16 cellular contexts compared by ENCODE assay signal in genomic region chr3:61965770-61966131, GRCh38.
DNase-seq lines count a peak whose midpoint lies in the region; ATAC-seq, FAIRE-seq and TF ChIP-seq lines count a peak whose summit lies in the region.
"Had no signal": no experiment of that assay in that cellular context is flagged by ENCODE, and none has a peak within 500 bp of the region (broad histone marks: within the 10 kb centered on the region; RNA-seq: fewer than 3 reads in every experiment).

No MANE protein-coding gene starts in this region.

- no peak overlapping the region for H3K4me3 ChIP-seq in liver (ENCODE audit: low read depth in 1 of 3, low read length in 3 of 3)
- no peak overlapping the region for H3K4me3 ChIP-seq in HepG2 (replicated peaks in 1 of 3; ENCODE audit: insufficient read depth in 1 of 3, low read depth in 2 of 3, low read length in 3 of 3)
- H3K4me3 ChIP-seq in astrocyte (ENCODE audit: insufficient read depth, low read depth, low read length) = no peak overlapping the region
- H3K4me3 ChIP-seq: BLaER1, HAP-1 had no signal

- H2AFZ ChIP-seq in HepG2 (ENCODE audit: low read length) (no peak overlapping the region), astrocyte (ENCODE audit: low read depth, low read length) (no peak overlapping the region)

- no peaks in the 10 kb centered on the region for H3K36me3 Mint-ChIP-seq in astrocyte (ENCODE audit: low read depth, unreplicated experiment)
- H3K36me3 Mint-ChIP-seq: CD8-positive, alpha-beta memory T cell had no signal

- H3K27me3 ChIP-seq in liver (ENCODE audit: control insufficient read depth in 4 of 4, insufficient read depth in 4 of 4, low read length in 3 of 4) (no peaks in the 10 kb centered on the region), HepG2 (ENCODE audit: control insufficient read depth in 1 of 2, insufficient read depth in 2 of 2, low read length in 2 of 2) (no peaks in the 10 kb centered on the region), astrocyte (ENCODE audit: insufficient read depth, low read length) (no peaks in the 10 kb centered on the region)
- H3K27me3 ChIP-seq: BLaER1 had no signal

- H3K4me3 Mint-ChIP-seq in astrocyte (ENCODE audit: unreplicated experiment) = no peak overlapping the region
- H3K4me3 Mint-ChIP-seq: CD8-positive, alpha-beta memory T cell had no signal

- intact Hi-C loops in HepG2 (cut with micrococcal nuclease; ENCODE audit: unreplicated experiment) = no loop called here

- H3K9me3 ChIP-seq in liver (ENCODE audit: control insufficient read depth in 4 of 4, low read length in 3 of 4) (no peaks in the 10 kb centered on the region), HepG2 (ENCODE audit: low read length) (no peaks in the 10 kb centered on the region), astrocyte (ENCODE audit: insufficient read depth, low read depth, low read length) (no peaks in the 10 kb centered on the region)
- H3K9me3 ChIP-seq: BLaER1, HAP-1 had no signal

- TF ChIP-seq POLR2A in HepG2 (IDR thresholded peaks at IDR 0.05; ENCODE audit: insufficient read depth in 1 of 2, low read depth in 2 of 2, low read length in 2 of 2) = no peak

- TF ChIP-seq RAD21 in liver (IDR thresholded peaks at IDR 0.05) (no peak), HepG2 (CRISPR knock-in tag; IDR thresholded peaks at IDR 0.05) (no peak)

- no peak for FAIRE-seq in HepG2 (lab: Jason Lieb, UNC)
- peak; percentile 60 for FAIRE-seq in astrocyte (lab: Jason Lieb, UNC)
- FAIRE-seq: GM19239, HTR-8/SVneo had no signal

- ATAC-seq in HepG2 (no peak), left lobe of liver (peak; percentile 65), HG02571 (IDR thresholded peaks at IDR 0.05; ENCODE audit: unreplicated experiment) (no peak)

- no peaks in the 10 kb centered on the region for H3K9me3 Mint-ChIP-seq in astrocyte (ENCODE audit: unreplicated experiment)
- H3K9me3 Mint-ChIP-seq: HFFc6 had no signal

- H3K27ac ChIP-seq in liver (ENCODE audit: low read depth in 1 of 2, low read length in 2 of 2) = no peak overlapping the region
- H3K27ac ChIP-seq in HepG2 (ENCODE audit: extremely low read length, insufficient read depth, low read length) = no peak overlapping the region
- H3K27ac ChIP-seq in astrocyte (ENCODE audit: low read depth, low read length) = no peak overlapping the region
- H3K27ac ChIP-seq: BLaER1 had no signal

- peaks cover 6% of the 10 kb centered on the region; the same call in 1 of the 2 replicates for H4K20me1 ChIP-seq in HepG2 (ENCODE audit: insufficient read depth, low read length)
- peaks cover 18% of the 10 kb centered on the region for H4K20me1 ChIP-seq in astrocyte (ENCODE audit: insufficient read depth, low read length)
- H4K20me1 ChIP-seq: BLaER1 had no signal

- H3K27me3 Mint-ChIP-seq in astrocyte (ENCODE audit: low read depth, unreplicated experiment) = no peaks in the 10 kb centered on the region
- H3K27me3 Mint-ChIP-seq: CD8-positive, alpha-beta memory T cell had no signal

- BruUV-seq in HepG2 (replicated peaks; lab: Mats Ljungman, UMichigan) = no TSS peak

- H3K4me1 ChIP-seq in liver (ENCODE audit: control insufficient read depth in 4 of 4, insufficient read depth in 4 of 4, low read length in 3 of 4) = peaks cover 0 to 10% (median 5%) of the 10 kb centered on the region in 4 donors
- peaks cover 16% of the 10 kb centered on the region for H3K4me1 ChIP-seq in HepG2 (ENCODE audit: insufficient read depth, low read length)
- H3K4me1 ChIP-seq in astrocyte (ENCODE audit: insufficient read depth, low read length) = no peaks in the 10 kb centered on the region
- H3K4me1 ChIP-seq: BLaER1, HAP-1 had no signal

- TF ChIP-seq CTCF in liver (IDR thresholded peaks at IDR 0.05; ENCODE audit: low read depth, low read length, missing input control) (no peak), HepG2 (CRISPR knock-in tag; IDR thresholded peaks at IDR 0.05) (no peak), astrocyte (IDR thresholded peaks at IDR 0.05; ENCODE audit: insufficient read depth, low read depth, low read length) (no peak)

- DNase-seq in HepG2 (ENCODE audit: low spot score) = no peak
- no peak for DNase-seq in astrocyte (ENCODE audit: low read depth)
- DNase-seq in left lobe of liver (ENCODE audit: low spot score) = no peak
- DNase-seq in activated effector memory CD4-positive, alpha-beta T cell treated with Interleukin-2 at 50 U/mL for 16 hours = no peak
- no peak for DNase-seq in SKM-1 (lab: John Stamatoyannopoulos, UW; ENCODE audit: unreplicated experiment)
- DNase-seq: AML-193; Calu3; CD8-positive, alpha-beta memory T cell; DMS79; HFFc6 had no signal

- H3K36me3 ChIP-seq in liver (ENCODE audit: control insufficient read depth in 4 of 4, insufficient read depth in 3 of 4, low read depth in 1 of 4, low read length in 3 of 4) (no peaks in the 10 kb centered on the region), HepG2 (replicated peaks in 1 of 2; ENCODE audit: control insufficient read depth in 1 of 2, insufficient read depth in 2 of 2, low read length in 2 of 2) (no peaks in the 10 kb centered on the region), astrocyte (ENCODE audit: insufficient read depth, low read length) (no peaks in the 10 kb centered on the region)
- H3K36me3 ChIP-seq: BLaER1, HAP-1 had no signal

- CTCF ChIA-PET in HepG2 (lab: Yijun Ruan, JAX; ENCODE audit: low intra/inter-chr PET ratio, low total read pairs) = no interaction called here

- POLR2A ChIA-PET in HepG2 (lab: Yijun Ruan, JAX) = no interaction called here

- TF ChIP-seq EP300 in HepG2 (IDR thresholded peaks at IDR 0.05; ENCODE audit: low read depth in 2 of 2, low read length in 2 of 2) = no peak
- no peak for TF ChIP-seq EP300 in HepG2 (CRISPR knock-in tag; IDR thresholded peaks at IDR 0.05; ENCODE audit: borderline replicate concordance)

- H3K27ac Mint-ChIP-seq in astrocyte (ENCODE audit: unreplicated experiment) = no peak overlapping the region
- H3K27ac Mint-ChIP-seq: CD8-positive, alpha-beta memory T cell; HFFc6 had no signal

- WGBS in liver = 63% methylated on average over 2 of the region's 2 CpGs
- 90% methylated on average over 2 of the region's 2 CpGs for WGBS in HepG2 (ENCODE audit: low lambda C conversion rate)

- H3K4me2 ChIP-seq in HepG2 (ENCODE audit: low read depth, low read length) (no peak overlapping the region), astrocyte (ENCODE audit: low read length) (no peak overlapping the region)
- H3K4me2 ChIP-seq: BLaER1 had no signal

- in situ Hi-C loops in HepG2 (cut with HindIII; ENCODE audit: extremely low pct_ligation_motif_present, low pct_unique_long_range_greater_than_20kb) = no loop called here

- peaks cover 16% of the 10 kb centered on the region for H3K4me1 Mint-ChIP-seq in astrocyte (ENCODE audit: low read depth, unreplicated experiment)
- H3K4me1 Mint-ChIP-seq: CD8-positive, alpha-beta memory T cell had no signal

- H3K9ac ChIP-seq in liver (ENCODE audit: low read depth in 1 of 2, low read length in 2 of 2) = no peak overlapping the region
- no peak overlapping the region for H3K9ac ChIP-seq in HepG2 (ENCODE audit: insufficient read depth, low read depth, low read length)
- H3K9ac ChIP-seq in astrocyte (ENCODE audit: low read length) = no peak overlapping the region
- H3K9ac ChIP-seq: BLaER1 had no signal

- H3K79me2 ChIP-seq in HepG2 (ENCODE audit: insufficient read depth, low read length) (peaks cover 3% of the 10 kb centered on the region), astrocyte (ENCODE audit: insufficient read depth, low read length) (no peaks in the 10 kb centered on the region)

TF ChIP-seq in liver, 16 proteins besides CTCF, POLR2A, EP300 and RAD21 (continues in another document):
- TF ChIP-seq FOXA2 (IDR thresholded peaks at IDR 0.05) (no peak), EGR1 (IDR thresholded peaks at IDR 0.05; ENCODE audit: low read depth in 2 of 2) (no peak), NR2F2 (IDR thresholded peaks at IDR 0.05) (no peak), RXRA (IDR thresholded peaks at IDR 0.05) (no peak), MAX (IDR thresholded peaks at IDR 0.05) (peak; percentile 5)

TF ChIP-seq in HepG2, 621 proteins besides CTCF, POLR2A, EP300 and RAD21:
- TF ChIP-seq CCDC6 (CRISPR knock-in tag; IDR thresholded peaks at IDR 0.05) (no peak), ZNF296 (CRISPR knock-in tag; conservative IDR thresholded peaks at IDR 0.05) (no peak), ZNF768 (CRISPR knock-in tag; IDR thresholded peaks at IDR 0.05) (no peak), TFDP1 (CRISPR knock-in tag; IDR thresholded peaks at IDR 0.05; ENCODE audit: borderline replicate concordance) (no peak), NFKB2 (CRISPR knock-in tag; IDR thresholded peaks at IDR 0.05; ENCODE audit: borderline replicate concordance) (no peak), ZNF75D (CRISPR knock-in tag; IDR thresholded peaks at IDR 0.05; ENCODE audit: borderline replicate concordance) (no peak)
